24 cellular contexts compared by ENCODE assay signal in the genomic region with DNA sequence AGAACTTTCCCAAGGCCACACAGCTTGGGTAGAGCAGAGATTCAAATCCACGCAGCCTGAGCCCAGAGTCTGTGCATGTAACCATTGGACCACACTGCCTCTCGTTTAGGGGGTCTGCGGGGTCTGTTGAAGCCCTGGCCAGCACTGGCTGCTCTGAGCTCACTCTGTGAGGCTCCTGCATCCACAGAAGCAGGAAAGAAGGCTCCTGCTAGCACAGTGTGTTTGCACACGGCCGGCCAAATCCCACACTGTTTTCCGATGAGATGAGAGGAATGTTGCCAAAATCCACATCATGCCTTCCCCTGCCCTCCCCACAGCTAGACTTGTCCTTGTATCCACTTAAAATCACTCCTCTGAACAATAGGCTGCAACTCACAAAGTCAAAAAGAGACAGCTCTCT. TPM values are rescaled to one million over a fixed set of nuclear protein-coding genes. Genes with fewer than 3 reads are reported as not detected.
DNase-seq lines count a peak whose midpoint lies in the region; ATAC-seq and TF ChIP-seq lines count a peak whose summit lies in the region.
"Had no signal": no experiment of that assay in that cellular context is flagged by ENCODE, and none has a peak within 500 bp of the region (broad histone marks: within the 10 kb centered on the region; RNA-seq: fewer than 3 reads in every experiment).

No MANE protein-coding gene starts in this region.

- peak overlapping the region; percentile 45 for H3K27ac Mint-ChIP-seq in Caco-2 (ENCODE audit: unreplicated experiment)
- H3K27ac Mint-ChIP-seq: activated CD4-positive, alpha-beta T cell treated with anti-CD3 and anti-CD28 coated beads, Interleukin-2, amount 10 ng/mL, durations not matched to agents 7 days and 5 days; activated naive CD8-positive, alpha-beta T cell; stimulated activated memory B cell treated with anti-CD40 and anti-IgM and Interleukin-4, amounts not matched to agents 10 μg/mL and 1 μg/mL and 100 μg/mL, for 72 hours had no signal

- in situ Hi-C loops in brain microvascular endothelial cell (cut with HindIII; ENCODE audit: low pct_ligation_motif_present, low sequenced_read_pairs): no loop called here

- CTCF ChIA-PET in Caco-2 (lab: Charles Lee): no interaction called here

- H3K4me1 ChIP-seq in Caco-2 (no peaks in the 10 kb centered on the region; the same call in 1 of the 2 replicates), right cardiac atrium (ENCODE audit: control insufficient read depth, insufficient read depth, low read length) (no peaks in the 10 kb centered on the region), testis (peaks cover 10% of the 10 kb centered on the region)
- H3K4me1 ChIP-seq: uterus had no signal

- ATAC-seq in right cardiac atrium: peak; percentile 70 to 89
- ATAC-seq in HG02623 (IDR thresholded peaks at IDR 0.05; ENCODE audit: unreplicated experiment): no peak
- ATAC-seq: gastrocnemius medialis; stimulated activated memory B cell treated with anti-CD40 and anti-IgM and Interleukin-4, amounts not matched to agents 10 μg/mL and 1 μg/mL and 100 μg/mL, for 72 hours had no signal

- no TSS peak for BruUV-seq in Caco-2 (replicated peaks; lab: Mats Ljungman, UMichigan)

- H3K27ac ChIP-seq in right cardiac atrium (ENCODE audit: low read length) (no peak overlapping the region), brain microvascular endothelial cell (no peak overlapping the region), testis (no peak overlapping the region)
- H3K27ac ChIP-seq: gastrocnemius medialis, uterus had no signal

- POLR2A ChIA-PET in Caco-2 (lab: Charles Lee): interaction anchor here (0.5 kb wide), 1 partner anchor 10 kb away, joined by 3 read pairs; no protein-coding TSS in a partner anchor

- no peaks in the 10 kb centered on the region for H3K4me1 Mint-ChIP-seq in Caco-2 (ENCODE audit: low read depth, unreplicated experiment)
- H3K4me1 Mint-ChIP-seq: activated CD4-positive, alpha-beta T cell treated with anti-CD3 and anti-CD28 coated beads, Interleukin-2, amount 10 ng/mL, durations not matched to agents 7 days and 5 days had no signal

- intact Hi-C loops in Caco-2 (cut with micrococcal nuclease; ENCODE audit: unreplicated experiment): no loop called here
- intact Hi-C loops in right cardiac atrium (cut with DNase I): no loop called here
- intact Hi-C loops in posterior vena cava (cut with DNase I): no loop called here
- intact Hi-C loops in testis (cut with DNase I; ENCODE audit: low total_unique reads): no loop called here

- 28% methylated on average over 6 of the region's 6 CpGs for WGBS in right cardiac atrium
- WGBS in testis, 2 donors: 36 to 53% methylated on average over 6 of the region's 6 CpGs

- DNase-seq in Caco-2 (no peak), astrocyte of the hippocampus (ENCODE audit: low read depth, low spot score) (peak; percentile 44), right cardiac atrium (peak in 2 of 3 donors; percentile 28 to 74), posterior vena cava (ENCODE audit: low spot score) (peak; percentile 54), brain microvascular endothelial cell (no peak), testis (no peak)
- DNase-seq: activated CD4-positive, alpha-beta T cell treated with anti-CD3 and anti-CD28 coated beads, Interleukin-2, amount 10 ng/mL, durations not matched to agents 7 days and 5 days; effector CD8-positive, alpha-beta T cell; gastrocnemius medialis; HCEC 1CT; NCI-H1105 treated with DMSO at 0.1 percent for 48 hours; NCI-H2029; RPMI8226; stimulated activated CD4-positive, alpha-beta T cell treated with anti-CD3 and anti-CD28 coated beads, Interleukin-4, amount 100 ng/mL, for 1 hour; uterus had no signal

- no peak overlapping the region for H3K4me3 ChIP-seq in Caco-2 (ENCODE audit: low read depth, low read length)
- no peak overlapping the region for H3K4me3 ChIP-seq in right cardiac atrium (ENCODE audit: low read length)
- H3K4me3 ChIP-seq in brain microvascular endothelial cell (ENCODE audit: low read depth, low read length): no peak overlapping the region
- no peak overlapping the region for H3K4me3 ChIP-seq in testis
- H3K4me3 ChIP-seq: gastrocnemius medialis, lung, uterus had no signal

- H3K36me3 Mint-ChIP-seq in Caco-2 (ENCODE audit: insufficient read depth, unreplicated experiment): no peaks in the 10 kb centered on the region
- H3K36me3 Mint-ChIP-seq: activated naive CD8-positive, alpha-beta T cell; stimulated activated memory B cell treated with anti-CD40 and anti-IgM and Interleukin-4, amounts not matched to agents 10 μg/mL and 1 μg/mL and 100 μg/mL, for 72 hours had no signal

- H3K36me3 ChIP-seq in Caco-2 (ENCODE audit: control insufficient read depth, insufficient read depth, low read length) (no peaks in the 10 kb centered on the region), brain microvascular endothelial cell (replicated peaks) (no peaks in the 10 kb centered on the region), testis (ENCODE audit: low read depth, missing control alignments) (no peaks in the 10 kb centered on the region)
- H3K36me3 ChIP-seq: gastrocnemius medialis, uterus had no signal

- H3K27me3 Mint-ChIP-seq in Caco-2 (ENCODE audit: insufficient read depth, unreplicated experiment): no peaks in the 10 kb centered on the region
- H3K27me3 Mint-ChIP-seq: activated naive CD8-positive, alpha-beta T cell had no signal

- no peak for TF ChIP-seq CTCF in Caco-2 (IDR thresholded peaks at IDR 0.05; ENCODE audit: insufficient read depth in 1 of 2, low read depth in 1 of 2, low read length in 1 of 2, severe bottlenecking in 1 of 2, unreplicated experiment in 1 of 2)
- no peak for TF ChIP-seq CTCF in brain microvascular endothelial cell (IDR thresholded peaks at IDR 0.05; ENCODE audit: low read depth, low read length, missing control alignments)
- TF ChIP-seq CTCF in testis (IDR thresholded peaks at IDR 0.05): no peak

- no peaks in the 10 kb centered on the region for H3K27me3 ChIP-seq in Caco-2 (replicated peaks; ENCODE audit: control insufficient read depth, insufficient read depth, low read length)
- no peaks in the 10 kb centered on the region for H3K27me3 ChIP-seq in right cardiac atrium (ENCODE audit: control insufficient read depth, insufficient read depth)
- H3K27me3 ChIP-seq in brain microvascular endothelial cell (replicated peaks): peaks cover 2% of the 10 kb centered on the region
- H3K27me3 ChIP-seq in testis: no peaks in the 10 kb centered on the region
- H3K27me3 ChIP-seq: uterus had no signal

- peaks cover 12% of the 10 kb centered on the region for H3K9me3 Mint-ChIP-seq in Caco-2 (ENCODE audit: unreplicated experiment)
- H3K9me3 Mint-ChIP-seq: activated CD4-positive, alpha-beta T cell treated with anti-CD3 and anti-CD28 coated beads, Interleukin-2, amount 10 ng/mL, durations not matched to agents 7 days and 5 days had no signal

- H3K4me3 Mint-ChIP-seq in Caco-2 (ENCODE audit: unreplicated experiment): no peak overlapping the region
- H3K4me3 Mint-ChIP-seq: activated CD4-positive, alpha-beta T cell treated with anti-CD3 and anti-CD28 coated beads, Interleukin-2, amount 10 ng/mL, durations not matched to agents 7 days and 5 days; activated naive CD8-positive, alpha-beta T cell; stimulated activated memory B cell treated with anti-CD40 and anti-IgM and Interleukin-4, amounts not matched to agents 10 μg/mL and 1 μg/mL and 100 μg/mL, for 72 hours had no signal

- H3K9me3 ChIP-seq in Caco-2: no peaks in the 10 kb centered on the region
- no peaks in the 10 kb centered on the region for H3K9me3 ChIP-seq in right cardiac atrium (ENCODE audit: control insufficient read depth, low read length)
- no peaks in the 10 kb centered on the region for H3K9me3 ChIP-seq in testis
- H3K9me3 ChIP-seq: gastrocnemius medialis, uterus had no signal

- TF ChIP-seq POLR2A in testis (IDR thresholded peaks at IDR 0.05): no peak

RNA-seq across cellular contexts. Expression of gene SLC22A12, which starts 10.6 kb away (rescaled TPM):
- total RNA-seq in Caco-2 (2022) (not detected in 2 replicates), right cardiac atrium (not detected), posterior vena cava (not detected), testis (not detected)
- polyA plus RNA-seq in right cardiac atrium (not detected), testis (ENCODE audit: insufficient read depth, low read depth, low replicate concordance) (not detected)
- total RNA-seq: activated CD4-positive, alpha-beta T cell treated with anti-CD3 and anti-CD28 coated beads, Interleukin-2, amount 10 ng/mL, durations not matched to agents 7 days and 5 days; astrocyte; epithelial cell of proximal tubule; gastrocnemius medialis; lung; T-helper 2 cell treated with Interferon-gamma antibody and Interleukin-4, amounts not matched to agents 100 ng/mL and 5 ng/mL, for 36 hours; temporal lobe; uterus had no signal
- polyA plus RNA-seq: AG04450, lung had no signal

RNA-seq across cellular contexts. Expression of gene SLC22A11, which starts 24.6 kb away (rescaled TPM):
- total RNA-seq in Caco-2 (2022) (9.1 and 11.2 TPM in 2 replicates), right cardiac atrium (not detected), posterior vena cava (under 1 TPM; 0.28 to 0.29 TPM), testis (1 to 10 TPM in 1 of 2 donors, under 1 TPM in 1; 0.63 to 1.2 TPM)
- polyA plus RNA-seq in right cardiac atrium (not detected), testis (ENCODE audit: insufficient read depth, low read depth, low replicate concordance) (1.7 TPM)
- total RNA-seq: activated CD4-positive, alpha-beta T cell treated with anti-CD3 and anti-CD28 coated beads, Interleukin-2, amount 10 ng/mL, durations not matched to agents 7 days and 5 days; astrocyte; gastrocnemius medialis; lung; T-helper 2 cell treated with Interferon-gamma antibody and Interleukin-4, amounts not matched to agents 100 ng/mL and 5 ng/mL, for 36 hours; temporal lobe had no signal
- polyA plus RNA-seq: AG04450 had no signal

Comparison
In these comparisons a context has a peak if more than half of its experiments do, and no peak if none do; other contexts are left out.
1. DNase-seq: peak in astrocyte of the hippocampus (single experiment), right cardiac atrium (2 of 3) and posterior vena cava (single experiment); none in Caco-2 (0 of 2), brain microvascular endothelial cell (single experiment) and testis (single experiment).